Comparison of ENCODE assay signal across 8 cellular contexts in the genomic region with DNA sequence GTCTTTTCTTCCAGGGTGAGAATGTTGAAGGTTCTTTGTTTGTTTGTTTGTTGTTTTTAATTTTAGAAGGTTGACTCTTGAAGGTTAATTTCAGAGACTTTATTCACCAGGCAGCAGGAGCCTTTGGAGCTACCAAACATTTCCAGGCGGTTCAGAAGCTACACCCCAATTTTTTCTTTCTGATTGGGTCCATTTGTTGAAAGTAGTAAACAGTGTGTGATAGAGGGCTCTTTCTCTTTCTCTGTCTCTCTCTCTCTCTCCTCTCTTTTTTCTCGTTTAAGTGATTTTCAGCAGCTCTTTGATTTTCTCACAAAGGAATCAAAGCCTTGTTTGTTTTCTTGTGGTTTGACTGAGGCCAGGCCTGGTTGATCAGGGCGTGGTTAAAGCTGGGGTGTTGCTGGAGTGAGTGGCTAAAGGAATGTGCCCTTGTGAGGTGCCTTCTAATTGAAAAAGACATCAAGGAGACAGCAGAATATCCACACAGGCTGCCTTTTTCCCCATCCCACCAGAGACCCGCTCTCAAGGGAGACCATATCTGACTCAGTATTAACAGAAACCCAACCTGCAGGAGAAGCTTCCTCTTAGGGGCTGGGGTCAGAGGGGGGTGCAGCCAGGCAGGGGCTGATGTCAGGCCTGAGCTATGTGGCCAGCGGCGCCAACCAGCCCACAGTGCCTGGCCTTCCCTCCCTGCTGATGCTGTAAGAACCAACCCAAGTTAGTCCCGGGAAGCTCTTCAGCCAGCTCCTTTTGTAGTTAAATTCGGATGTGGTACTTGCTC. TPM values are rescaled to one million over a fixed set of nuclear protein-coding genes. Genes with fewer than 3 reads are reported as not detected.
DNase-seq lines count a peak whose midpoint lies in the region; ATAC-seq, FAIRE-seq and TF ChIP-seq lines count a peak whose summit lies in the region.

No MANE protein-coding gene starts in this region.

- TF ChIP-seq CTCF in fibroblast of pulmonary artery (IDR thresholded peaks at IDR 0.05; ENCODE audit: low read length, missing control alignments): no peak
- TF ChIP-seq CTCF in ovary (IDR thresholded peaks at IDR 0.05): no peak

- ATAC-seq in CD4-positive, CD25-positive, alpha-beta regulatory T cell (ENCODE audit: low read depth in 2 of 2): no peak
- ATAC-seq in GM18520 (IDR thresholded peaks at IDR 0.05; ENCODE audit: unreplicated experiment): no peak

- no peaks in the 10 kb centered on the region for H3K9me3 Mint-ChIP-seq in CD4-positive, CD25-positive, alpha-beta regulatory T cell

- no peaks in the 10 kb centered on the region for H3K27me3 ChIP-seq in CD4-positive, CD25-positive, alpha-beta regulatory T cell (ENCODE audit: control insufficient read depth, insufficient read depth, low read length)
- no peaks in the 10 kb centered on the region for H3K27me3 ChIP-seq in SJSA1 (replicated peaks)
- no peaks in the 10 kb centered on the region for H3K27me3 ChIP-seq in ovary

- no peak for TF ChIP-seq EP300 in ovary (IDR thresholded peaks at IDR 0.05)

- no peak overlapping the region for H3K4me3 ChIP-seq in CD4-positive, CD25-positive, alpha-beta regulatory T cell (ENCODE audit: low read depth, low read length)
- H3K4me3 ChIP-seq in SJSA1 (peak overlapping the region; percentile 55), fibroblast of pulmonary artery (replicated peaks; ENCODE audit: low read depth, low read length) (peak overlapping the region; percentile 89), ovary (peak overlapping the region; percentile 56)

- H3K4me3 Mint-ChIP-seq in CD4-positive, CD25-positive, alpha-beta regulatory T cell: no peak overlapping the region

- 6 to 28% (median 18%) methylated on average over 8 of the region's 8 CpGs for whole genome bisulfite sequencing in ovary, 3 donors

- peaks cover 0 to 14% (median 5%) of the 10 kb centered on the region in 4 donors for H3K4me1 Mint-ChIP-seq in CD4-positive, CD25-positive, alpha-beta regulatory T cell

- no peak for TF ChIP-seq POLR2A in ovary (IDR thresholded peaks at IDR 0.05)
- TF ChIP-seq POLR2A in GM12892 (IDR thresholded peaks at IDR 0.05; ENCODE audit: low read depth, low read length): no peak

- H3K27me3 Mint-ChIP-seq in CD4-positive, CD25-positive, alpha-beta regulatory T cell: peaks cover 8% of the 10 kb centered on the region

- no peak for DNase-seq in CD4-positive, CD25-positive, alpha-beta regulatory T cell
- DNase-seq in SJSA1 (ENCODE audit: low read depth in 1 of 2, low spot score in 2 of 2) (peak; percentile 91 to 98), fibroblast of pulmonary artery (ENCODE audit: low read depth) (peak; percentile 79), ovary (peak; percentile 48 to 69 (median 62)), GM12892 (ENCODE audit: insufficient read length) (no peak), T-helper 1 cell (no peak)
- no peak for DNase-seq in stimulated activated naive CD4-positive, alpha-beta T cell (lab: John Stamatoyannopoulos, UW)

- no peaks in the 10 kb centered on the region for H3K4me1 ChIP-seq in CD4-positive, CD25-positive, alpha-beta regulatory T cell (ENCODE audit: control insufficient read depth, insufficient read depth, low read length, poor library complexity, severe bottlenecking)
- H3K4me1 ChIP-seq in SJSA1 (replicated peaks) (peaks cover 70% of the 10 kb centered on the region), ovary (ENCODE audit: insufficient read depth) (peaks cover 20% of the 10 kb centered on the region)

- H3K9me3 ChIP-seq in CD4-positive, CD25-positive, alpha-beta regulatory T cell (ENCODE audit: control insufficient read depth in 2 of 2, low read length in 2 of 2): no peaks in the 10 kb centered on the region
- H3K9me3 ChIP-seq in SJSA1 (replicated peaks) (no peaks in the 10 kb centered on the region), ovary (no peaks in the 10 kb centered on the region)

- no peak overlapping the region for H3K27ac ChIP-seq in CD4-positive, CD25-positive, alpha-beta regulatory T cell (ENCODE audit: insufficient read depth, low read length, poor library complexity, severe bottlenecking)
- H3K27ac ChIP-seq in SJSA1 (peak overlapping the region; percentile 96), ovary (peak overlapping the region; percentile 27 to 92)

- no peak for FAIRE-seq in GM12892 (lab: Jason Lieb, UNC)

- no peaks in the 10 kb centered on the region for H3K36me3 ChIP-seq in CD4-positive, CD25-positive, alpha-beta regulatory T cell (ENCODE audit: control insufficient read depth, insufficient read depth, low read length)
- peaks cover 26% of the 10 kb centered on the region for H3K36me3 ChIP-seq in SJSA1
- no peaks in the 10 kb centered on the region for H3K36me3 ChIP-seq in ovary

- H3K36me3 Mint-ChIP-seq in CD4-positive, CD25-positive, alpha-beta regulatory T cell: no peaks in the 10 kb centered on the region

- intact Hi-C loops in ovary (cut with DNase I): no loop called here

- H3K27ac Mint-ChIP-seq in CD4-positive, CD25-positive, alpha-beta regulatory T cell: peak overlapping the region in 2 of 3 donors; percentile 41 to 57

RNA-seq across cellular contexts. Expression of a gene that starts 40.4 kb away (rescaled TPM):
- 19.6 TPM for total RNA-seq in CD4-positive, CD25-positive, alpha-beta regulatory T cell
- polyA plus RNA-seq in CD4-positive, CD25-positive, alpha-beta regulatory T cell: 10 to 100 TPM; 69.1 to 77.4 (median 71.5) TPM
- total RNA-seq in SJSA1 (2014; rRNA removed; shearing (Covaris generic)): 50.0 and 71.7 TPM in 2 replicates
- total RNA-seq in ovary: 10 to 100 TPM; 19.4 to 58.6 (median 43.3) TPM
- 10 to 100 TPM; 48.6 to 67.6 TPM for polyA plus RNA-seq in ovary
- polyA plus RNA-seq in GM12892 (2012; ENCODE audit: missing spikeins): 78.4 TPM

Comparison
In these comparisons a context has a peak if more than half of its experiments do, and no peak if none do; other contexts are left out.
1. DNase-seq: peak in SJSA1 (2 of 2), fibroblast of pulmonary artery (single experiment) and ovary (5 of 5); none in CD4-positive, CD25-positive, alpha-beta regulatory T cell (0 of 3), GM12892 (single experiment), T-helper 1 cell (0 of 5) and stimulated activated naive CD4-positive, alpha-beta T cell (0 of 6).